In the genomic region with DNA sequence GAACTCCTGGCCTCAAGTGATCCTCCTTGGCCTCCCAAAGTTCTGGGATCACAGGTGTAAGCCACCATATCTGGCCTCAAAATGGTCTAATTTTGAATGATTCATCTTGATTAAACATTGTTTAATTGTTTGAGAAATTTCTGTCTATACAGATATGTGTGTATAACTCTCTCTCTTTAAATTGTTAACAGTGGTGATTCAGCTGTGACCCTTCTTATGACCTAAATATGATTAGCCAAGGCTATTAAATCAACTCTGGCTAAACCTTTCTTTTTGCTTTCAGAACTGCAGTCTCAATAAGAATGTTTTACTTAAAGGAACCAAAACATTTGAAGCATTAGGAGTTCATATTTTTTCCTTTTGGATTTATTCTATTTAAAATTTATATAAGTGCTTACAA, we compare ENCODE assay signal across 34 cellular contexts. TPM values are rescaled to one million over a fixed set of nuclear protein-coding genes. Genes with fewer than 3 reads are reported as not detected.
"Had no signal": no experiment of that assay in that cellular context is flagged by ENCODE, and none has a peak within 500 bp of the region (broad histone marks: within the 10 kb centered on the region; RNA-seq: fewer than 3 reads in every experiment).

No MANE protein-coding gene starts in this region.

- H3K27me3 ChIP-seq: body of pancreas, breast epithelium, MG63, SJCRH30 had no signal

- DNase-seq: activated CD4-positive, alpha-beta T cell treated with anti-CD3 and anti-CD28 coated beads, Interleukin-2, amount 10 ng/mL, durations not matched to agents 24 days and 14 days; activated CD4-positive, alpha-beta T cell treated with anti-CD3 and anti-CD28 coated beads, Interleukin-2, amount 50 U/mL, for 4 hours; activated CD4-positive, CD25-positive, alpha-beta regulatory T cell; activated CD8-positive, alpha-beta T cell treated with anti-CD3 and anti-CD28 coated beads for 36 hours; activated effector memory CD4-positive, alpha-beta T cell treated with anti-CD3 and anti-CD28 coated beads, Interleukin-2, amount 50 U/mL, for 16 hours; activated naive CD4-positive, alpha-beta T cell treated with Interleukin-2 at 50 U/mL for 16 hours; activated naive CD8-positive, alpha-beta T cell treated with anti-CD3 and anti-CD28 coated beads, Interleukin-2, amount 10 ng/mL, durations not matched to agents 7 days and 5 days; activated T-cell treated with anti-CD3 and anti-CD28 coated beads, Interleukin-2, amount 50 U/mL, for 1 hour; activated T-cell treated with anti-CD3 and anti-CD28 coated beads, Interleukin-2, amount 50 U/mL, for 72 hours; body of pancreas; Karpas-422; KBM-7; MG63; NCI-H1048; NCI-H1105 treated with DMSO at 0.1 percent for 48 hours; NCI-H1436; NCI-H1694; NCI-H1930; NCI-H2081 treated with DMSO at 0.1 percent for 48 hours; NCI-H226; NCI-H446 treated with DMSO at 0.1 percent for 48 hours; NCI-H524; NK-92 treated with Interleukin-12 subunit alpha and Interleukin-12 subunit beta, amount 100 ng/mL, for 24 hours; PC-9; SHP77; SJCRH30; T1000; WERI-Rb-1 had no signal

- H3K9me3 ChIP-seq: body of pancreas, SJCRH30 had no signal

- H3K27ac ChIP-seq: body of pancreas, breast epithelium, PC-9, SJCRH30, SK-N-MC, WERI-Rb-1 had no signal

- H3K4me1 ChIP-seq: body of pancreas, breast epithelium had no signal

- H2AFZ ChIP-seq: PC-9 had no signal

- FAIRE-seq: astrocyte had no signal

- H3K4me2 ChIP-seq: PC-9 had no signal

- H3K4me3 ChIP-seq: body of pancreas, breast epithelium, MG63, PC-9, SJCRH30, SK-N-MC had no signal

- H3K36me3 ChIP-seq: breast epithelium, MG63, SJCRH30, WERI-Rb-1 had no signal

RNA-seq across cellular contexts. Expression of a gene that starts 19.2 kb away (rescaled TPM):
- total RNA-seq: activated CD4-positive, alpha-beta T cell treated with anti-CD3 and anti-CD28 coated beads, Interleukin-2, amount 10 ng/mL, durations not matched to agents 24 days and 14 days; activated CD8-positive, alpha-beta memory T cell treated with anti-CD3 and anti-CD28 coated beads for 36 hours; activated CD8-positive, alpha-beta T cell treated with anti-CD3 and anti-CD28 coated beads for 36 hours; activated naive CD8-positive, alpha-beta T cell treated with anti-CD3 and anti-CD28 coated beads, Interleukin-2, amount 10 ng/mL, durations not matched to agents 7 days and 5 days; activated T-cell treated with anti-CD3 and anti-CD28 coated beads, Interleukin-2, amount 50 U/mL, for 72 hours; T-helper 1 cell treated with Interleukin-12 subunit alpha and Interleukin-12 subunit beta and Interleukin-4 antibody, amounts not matched to agents 30 ng/mL and 1 ng/mL, for 36 hours; T-helper 2 cell treated with Interferon-gamma antibody and Interleukin-4, amounts not matched to agents 100 ng/mL and 5 ng/mL, for 36 hours had no signal
